1 cellular context compared by ENCODE assay signal in the genomic region with DNA sequence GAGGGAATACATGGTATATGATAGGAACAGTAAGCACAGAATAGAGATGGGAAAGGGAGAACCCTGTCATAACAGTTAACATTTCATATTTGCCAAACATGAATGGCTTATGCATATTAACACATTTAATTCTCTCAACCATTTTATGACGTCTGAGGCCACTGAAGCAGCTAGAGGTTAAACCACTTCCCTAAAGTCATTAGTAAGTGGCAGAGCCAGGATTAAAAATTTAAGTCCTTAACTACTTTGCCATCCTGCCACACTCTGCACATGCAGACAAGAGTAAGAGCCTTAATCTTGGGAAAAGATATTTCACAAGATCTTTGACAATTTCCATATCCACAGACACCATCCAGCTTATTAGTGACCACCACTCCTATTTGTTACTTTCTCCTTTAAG.
TF ChIP-seq lines count a peak whose summit lies in the region.

No MANE protein-coding gene starts in this region.

TF ChIP-seq in WTC11, 78 proteins besides CTCF, POLR2A, EP300 and RAD21 (continued from another document):
- TF ChIP-seq, protein P1, sequence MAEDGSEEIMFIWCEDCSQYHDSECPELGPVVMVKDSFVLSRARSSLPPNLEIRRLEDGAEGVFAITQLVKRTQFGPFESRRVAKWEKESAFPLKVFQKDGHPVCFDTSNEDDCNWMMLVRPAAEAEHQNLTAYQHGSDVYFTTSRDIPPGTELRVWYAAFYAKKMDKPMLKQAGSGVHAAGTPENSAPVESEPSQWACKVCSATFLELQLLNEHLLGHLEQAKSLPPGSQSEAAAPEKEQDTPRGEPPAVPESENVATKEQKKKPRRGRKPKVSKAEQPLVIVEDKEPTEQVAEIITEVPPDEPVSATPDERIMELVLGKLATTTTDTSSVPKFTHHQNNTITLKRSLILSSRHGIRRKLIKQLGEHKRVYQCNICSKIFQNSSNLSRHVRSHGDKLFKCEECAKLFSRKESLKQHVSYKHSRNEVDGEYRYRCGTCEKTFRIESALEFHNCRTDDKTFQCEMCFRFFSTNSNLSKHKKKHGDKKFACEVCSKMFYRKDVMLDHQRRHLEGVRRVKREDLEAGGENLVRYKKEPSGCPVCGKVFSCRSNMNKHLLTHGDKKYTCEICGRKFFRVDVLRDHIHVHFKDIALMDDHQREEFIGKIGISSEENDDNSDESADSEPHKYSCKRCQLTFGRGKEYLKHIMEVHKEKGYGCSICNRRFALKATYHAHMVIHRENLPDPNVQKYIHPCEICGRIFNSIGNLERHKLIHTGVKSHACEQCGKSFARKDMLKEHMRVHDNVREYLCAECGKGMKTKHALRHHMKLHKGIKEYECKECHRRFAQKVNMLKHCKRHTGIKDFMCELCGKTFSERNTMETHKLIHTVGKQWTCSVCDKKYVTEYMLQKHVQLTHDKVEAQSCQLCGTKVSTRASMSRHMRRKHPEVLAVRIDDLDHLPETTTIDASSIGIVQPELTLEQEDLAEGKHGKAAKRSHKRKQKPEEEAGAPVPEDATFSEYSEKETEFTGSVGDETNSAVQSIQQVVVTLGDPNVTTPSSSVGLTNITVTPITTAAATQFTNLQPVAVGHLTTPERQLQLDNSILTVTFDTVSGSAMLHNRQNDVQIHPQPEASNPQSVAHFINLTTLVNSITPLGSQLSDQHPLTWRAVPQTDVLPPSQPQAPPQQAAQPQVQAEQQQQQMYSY (CRISPR knock-in tag; IDR thresholded peaks at IDR 0.05): no peak
- TF ChIP-seq JUN (CRISPR knock-in tag; IDR thresholded peaks at IDR 0.05) (no peak), IRF2 (CRISPR knock-in tag; IDR thresholded peaks at IDR 0.05; ENCODE audit: borderline replicate concordance, low read depth) (no peak), CREM (CRISPR knock-in tag; IDR thresholded peaks at IDR 0.05) (no peak), GRHL2 (CRISPR knock-in tag; IDR thresholded peaks at IDR 0.05; ENCODE audit: insufficient replicate concordance, severe bottlenecking) (no peak)
TF ChIP-seq in WTC11: peak in this region for 0.
